Comparison of ENCODE assay signal across 8 cellular contexts in the genomic region with DNA sequence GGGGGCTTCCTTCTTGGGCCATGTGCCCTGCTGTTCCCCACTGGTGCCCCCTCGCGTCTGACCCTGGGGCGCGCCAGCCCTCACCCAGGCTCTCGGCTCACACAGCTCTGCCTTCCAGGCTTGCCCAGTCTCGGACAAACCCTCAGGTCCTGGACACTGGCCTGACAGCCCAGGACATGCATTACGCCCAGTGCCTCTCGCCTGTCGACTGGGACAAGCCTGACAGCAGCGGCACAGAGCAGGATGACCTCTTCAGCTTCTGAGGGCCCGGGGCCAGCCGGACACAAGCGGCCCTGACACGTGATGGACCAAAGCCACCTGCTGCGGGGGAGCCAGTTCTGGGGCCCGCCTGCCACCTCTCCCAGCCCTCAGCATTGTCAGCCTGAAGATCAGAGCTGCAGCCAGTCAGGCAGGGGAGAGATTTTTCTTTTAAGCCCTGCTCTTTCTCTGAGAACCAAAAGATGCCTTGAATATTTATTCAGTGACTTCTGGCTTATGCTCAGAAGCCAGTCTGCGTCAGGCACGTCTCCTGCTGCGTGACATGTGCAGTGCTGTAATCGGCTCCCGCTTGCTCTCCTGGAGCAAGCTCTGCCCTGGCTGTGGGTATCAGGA. TPM values are rescaled to one million over a fixed set of nuclear protein-coding genes. Genes with fewer than 3 reads are reported as not detected.
DNase-seq lines count a peak whose midpoint lies in the region; ATAC-seq and TF ChIP-seq lines count a peak whose summit lies in the region.

No MANE protein-coding gene starts in this region.

- H2AK5ac ChIP-seq in H9 (ENCODE audit: insufficient read length, low read length): no peak overlapping the region

- H3K4me3 Mint-ChIP-seq in H9 (no peak overlapping the region), natural killer cell (no peak overlapping the region)
- peak overlapping the region; percentile 64 for H3K4me3 Mint-ChIP-seq in activated T-cell treated with anti-CD3 and anti-CD28 coated beads, Interleukin-2, amount 50 U/mL, for 24 hours

- H3F3A ChIP-seq in MM.1S (ENCODE audit: insufficient read depth, low read length): peaks cover 20% of the 10 kb centered on the region

- peaks cover 16% of the 10 kb centered on the region for H3K36me3 ChIP-seq in MM.1S (replicated peaks; ENCODE audit: insufficient read depth, low read length)

- no peaks in the 10 kb centered on the region for H3K9me2 ChIP-seq in MM.1S (replicated peaks; ENCODE audit: insufficient read depth, low read length)

- H3K9me3 Mint-ChIP-seq in H9 (no peaks in the 10 kb centered on the region), natural killer cell (no peaks in the 10 kb centered on the region)
- no peaks in the 10 kb centered on the region for H3K9me3 Mint-ChIP-seq in activated T-cell treated with anti-CD3 and anti-CD28 coated beads, Interleukin-2, amount 50 U/mL, for 24 hours

- no peak overlapping the region for H2BK5ac ChIP-seq in H9 (ENCODE audit: insufficient read length, low read length)

- H3K9me3 ChIP-seq in H9 (ENCODE audit: control insufficient read depth, low read depth, low read length): no peaks in the 10 kb centered on the region
- no peaks in the 10 kb centered on the region for H3K9me3 ChIP-seq in MM.1S (replicated peaks; ENCODE audit: insufficient read depth, low read length)

- WGBS in H9 (ENCODE audit: extremely low coverage, insufficient read length, low lambda C conversion rate): no CpG with 5 or more reads among the region's 21 CpGs

- TF ChIP-seq CTCF in H9 (conservative IDR thresholded peaks at IDR 0.05) (peak; percentile 25; the same call in 2 of the 3 replicates), MM.1S (IDR thresholded peaks at IDR 0.05; ENCODE audit: low read length) (no peak), natural killer cell (IDR thresholded peaks at IDR 0.05) (no peak)

- no peak overlapping the region for H2BK20ac ChIP-seq in H9 (ENCODE audit: low read depth, low read length, poor library complexity, severe bottlenecking)

- H2BK120ac ChIP-seq in H9 (ENCODE audit: low read depth, low read length, poor library complexity, severe bottlenecking): no peak overlapping the region

- H3K23me2 ChIP-seq in H9 (ENCODE audit: insufficient read length, low read depth, low read length, poor library complexity, severe bottlenecking): no peaks in the 10 kb centered on the region

- H3K27me3 ChIP-seq in H9 (ENCODE audit: insufficient read depth, low read length) (no peaks in the 10 kb centered on the region), MM.1S (replicated peaks; ENCODE audit: insufficient read depth, low read length) (no peaks in the 10 kb centered on the region)

- H3K4ac ChIP-seq in H9 (ENCODE audit: low read depth, low read length): no peak overlapping the region

- H4K8ac ChIP-seq in H9 (replicated peaks; ENCODE audit: insufficient read length, low read depth, low read length): no peak overlapping the region

- H3K27ac ChIP-seq in H9 (ENCODE audit: insufficient read length, low read depth, low read length) (no peak overlapping the region), skin epidermis (peak overlapping the region in 13 of 21 experiments; percentile 1 to 84 (median 70)), MM.1S (ENCODE audit: low read length) (no peak overlapping the region)

- peaks cover 40 to 44% of the 10 kb centered on the region in 2 experiments for H3K4me1 Mint-ChIP-seq in H9
- H3K4me1 Mint-ChIP-seq in activated T-cell treated with anti-CD3 and anti-CD28 coated beads, Interleukin-2, amount 50 U/mL, for 24 hours (ENCODE audit: low read depth): peaks cover 91% of the 10 kb centered on the region
- H3K4me1 Mint-ChIP-seq in natural killer cell: peaks cover 19 to 56% of the 10 kb centered on the region in 2 donors

- H4K20me1 ChIP-seq in H9 (ENCODE audit: control insufficient read depth, insufficient read depth, insufficient read length): no peaks in the 10 kb centered on the region
- no peaks in the 10 kb centered on the region; the same call in 1 of the 2 replicates for H4K20me1 ChIP-seq in MM.1S (ENCODE audit: insufficient read depth, low read length)

- H3K18ac ChIP-seq in H9 (ENCODE audit: insufficient read length, low read depth, low read length): no peak overlapping the region

- H3K36me3 Mint-ChIP-seq in H9 (ENCODE audit: insufficient read depth in 1 of 3, low read depth in 3 of 3) (peaks cover 0 to 16% (median 5%) of the 10 kb centered on the region in 3 experiments; a peak in 2 of 7 replicates), natural killer cell (no peaks in the 10 kb centered on the region)
- H3K36me3 Mint-ChIP-seq in activated T-cell treated with anti-CD3 and anti-CD28 coated beads, Interleukin-2, amount 50 U/mL, for 24 hours (ENCODE audit: low read depth): peaks cover 22% of the 10 kb centered on the region

- no peak overlapping the region for H3K23ac ChIP-seq in H9 (ENCODE audit: insufficient read length, low read depth, low read length)

- DNase-seq in H9 (peak; percentile 61), globus pallidus (ENCODE audit: low spot score) (peak; percentile 80), MM.1S (no peak), natural killer cell (no peak)
- DNase-seq in activated T-cell treated with anti-CD3 and anti-CD28 coated beads, Interleukin-2, amount 50 U/mL, for 24 hours: peak; percentile 70

- intact Hi-C loops in natural killer cell (cut with micrococcal nuclease): no loop called here

- H3K9ac ChIP-seq in H9 (ENCODE audit: extremely low read depth, insufficient read length, low read length): no peak overlapping the region
- no peak overlapping the region for H3K9ac ChIP-seq in MM.1S (ENCODE audit: low read length)

- H3K4me2 ChIP-seq in H9 (ENCODE audit: insufficient read depth, insufficient read length, low read length): no peak overlapping the region
- no peak overlapping the region for H3K4me2 ChIP-seq in MM.1S (ENCODE audit: low read depth, low read length)

- peak overlapping the region in 1 of 3 experiments; percentile 70; a peak in 2 of 7 replicates for H3K27ac Mint-ChIP-seq in H9
- peak overlapping the region; percentile 93 for H3K27ac Mint-ChIP-seq in activated T-cell treated with anti-CD3 and anti-CD28 coated beads, Interleukin-2, amount 50 U/mL, for 24 hours
- H3K27ac Mint-ChIP-seq in natural killer cell: no peak overlapping the region

- no peak overlapping the region for H2BK12ac ChIP-seq in H9 (ENCODE audit: insufficient read length, low read depth, low read length)

- no peak overlapping the region for H4K91ac ChIP-seq in H9 (ENCODE audit: insufficient read length, low read depth, low read length)

- ATAC-seq in GM18873 (IDR thresholded peaks at IDR 0.05; ENCODE audit: low FRiP score, unreplicated experiment): no peak
- no peak for ATAC-seq in GM21515 (IDR thresholded peaks at IDR 0.05; ENCODE audit: unreplicated experiment)
- ATAC-seq in natural killer cell: no peak

- H3T11ph ChIP-seq in H9 (ENCODE audit: low read length): no peak overlapping the region

- no peak overlapping the region for H3K4me3 ChIP-seq in skin epidermis
- no peak overlapping the region for H3K4me3 ChIP-seq in MM.1S (ENCODE audit: low read length)

- H3K14ac ChIP-seq in H9 (ENCODE audit: insufficient read depth, low read length): no peak overlapping the region

- H3K4me1 ChIP-seq in H9 (ENCODE audit: insufficient read depth, low read length) (no peaks in the 10 kb centered on the region), MM.1S (ENCODE audit: low read length) (peaks cover 28% of the 10 kb centered on the region)

- H3K79me1 ChIP-seq in H9 (ENCODE audit: insufficient read depth, low read depth, low read length, poor library complexity, severe bottlenecking): no peaks in the 10 kb centered on the region

- H3K56ac ChIP-seq in H9 (ENCODE audit: insufficient read length, low read depth, low read length): no peak overlapping the region

- no peak overlapping the region for H4K5ac ChIP-seq in H9 (ENCODE audit: insufficient read length, low read depth, low read length)

- H3K79me2 ChIP-seq in H9 (ENCODE audit: insufficient read depth, low read length) (no peaks in the 10 kb centered on the region), MM.1S (ENCODE audit: low read length) (peaks cover 19% of the 10 kb centered on the region)

- H2BK15ac ChIP-seq in H9 (ENCODE audit: low read depth, low read length): no peak overlapping the region

- H3K27me3 Mint-ChIP-seq in H9 (ENCODE audit: low read depth): no peaks in the 10 kb centered on the region; the same call in 1 of the 2 replicates
- no peaks in the 10 kb centered on the region for H3K27me3 Mint-ChIP-seq in activated T-cell treated with anti-CD3 and anti-CD28 coated beads, Interleukin-2, amount 50 U/mL, for 24 hours
- no peaks in the 10 kb centered on the region for H3K27me3 Mint-ChIP-seq in natural killer cell (ENCODE audit: low read depth in 2 of 2)

- H2AFZ ChIP-seq in H9 (ENCODE audit: low read length) (no peak overlapping the region), MM.1S (ENCODE audit: low read length) (no peak overlapping the region)

RNA-seq across cellular contexts. Expression of a gene that starts 23.4 kb away (rescaled TPM):
- 15.7 and 18.9 TPM in 2 replicates for total RNA-seq in H9 (2021)
- 10 to 100 TPM; 25.2 to 34.0 (median 27.4) TPM for total RNA-seq in natural killer cell

RNA-seq across cellular contexts. Expression of a gene that starts 49.8 kb away (rescaled TPM):
- total RNA-seq in H9 (2021) (9.3 and 9.9 TPM in 2 replicates), natural killer cell (1 to 10 TPM; 3.6 to 7.5 (median 7.1) TPM)

Comparison
In these comparisons a context has a peak if more than half of its experiments do, and no peak if none do; other contexts are left out.
1. DNase-seq: peak in H9 (single experiment), activated T-cell treated with anti-CD3 and anti-CD28 coated beads, Interleukin-2, amount 50 U/mL, for 24 hours (single experiment) and globus pallidus (single experiment); none in MM.1S (single experiment) and natural killer cell (single experiment).
2. H3K27ac ChIP-seq: peak in skin epidermis (13 of 21); none in H9 (single experiment) and MM.1S (single experiment).